In the genomic region with DNA sequence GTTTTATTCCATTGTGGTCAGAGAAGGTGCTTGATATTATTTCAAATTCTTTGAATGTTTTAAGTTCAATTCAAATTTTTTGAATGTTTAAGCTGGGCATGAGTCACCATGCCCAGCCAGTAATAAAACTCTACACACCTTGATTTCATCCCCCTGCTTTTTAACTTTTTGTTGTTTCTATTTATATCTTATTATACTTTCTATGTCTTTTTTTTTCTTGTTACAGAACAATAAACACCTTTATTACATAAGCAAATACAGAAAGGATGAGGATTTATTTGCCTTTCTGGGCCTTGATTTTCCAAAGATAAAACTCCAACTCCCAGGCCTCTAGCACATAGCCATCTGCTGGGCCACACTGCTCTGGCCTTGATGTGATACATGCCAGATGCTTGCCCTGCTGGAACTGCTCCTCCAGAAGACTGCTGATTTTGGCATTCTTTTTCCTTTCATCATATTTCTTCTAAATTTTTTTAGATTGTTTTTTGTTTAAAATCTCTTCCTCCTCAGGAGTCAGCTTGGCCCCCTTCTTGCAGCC, we compare ENCODE assay signal across 24 cellular contexts. TPM values are rescaled to one million over a fixed set of nuclear protein-coding genes. Genes with fewer than 3 reads are reported as not detected.
DNase-seq lines count a peak whose midpoint lies in the region; ATAC-seq, FAIRE-seq and TF ChIP-seq lines count a peak whose summit lies in the region.
"Had no signal": no experiment of that assay in that cellular context is flagged by ENCODE, and none has a peak within 500 bp of the region (broad histone marks: within the 10 kb centered on the region; RNA-seq: fewer than 3 reads in every experiment).

No MANE protein-coding gene starts in this region.

- H3K4me1 ChIP-seq in A549: no peaks in the 10 kb centered on the region
- H3K4me1 ChIP-seq: heart left ventricle, parathyroid adenoma, upper lobe of left lung had no signal

- TF ChIP-seq RAD21 in A549 (conservative IDR thresholded peaks at IDR 0.05 in 1 of 2, IDR thresholded peaks at IDR 0.05 in 1 of 2): no peak

- H3K4me3 ChIP-seq in A549 (no peak overlapping the region), fibroblast of villous mesenchyme (ENCODE audit: low read depth, low read length) (no peak overlapping the region)
- H3K4me3 ChIP-seq: GM12878, heart left ventricle, upper lobe of left lung had no signal

- no peak for FAIRE-seq in A549 (lab: Jason Lieb, UNC)
- FAIRE-seq: GM12878 had no signal

- TF ChIP-seq POLR2A in A549 (IDR thresholded peaks at IDR 0.05; ENCODE audit: low read length): no peak

- no peak for DNase-seq in A549 (ENCODE audit: low read depth in 1 of 2, low spot score in 1 of 2)
- DNase-seq in G401 (ENCODE audit: low spot score): peak; percentile 18
- peak; percentile 27 for DNase-seq in fibroblast of villous mesenchyme (ENCODE audit: low read depth)
- DNase-seq in inferior parietal cortex (ENCODE audit: extremely low spot score): no peak
- no peak for DNase-seq in NK-92 treated with Interleukin-12 subunit alpha and Interleukin-12 subunit beta, amount 100 ng/mL, for 24 hours (lab: John Stamatoyannopoulos, UW)
- no peak for DNase-seq in activated CD4-positive, CD25-positive, alpha-beta regulatory T cell treated with anti-CD3 and anti-CD28 coated beads, Interleukin-2, amount 50 U/mL, for 72 hours
- DNase-seq: activated CD8-positive, alpha-beta memory T cell treated with anti-CD3 and anti-CD28 coated beads, Interleukin-2, amount 50 U/mL, for 48 hours; activated naive CD8-positive, alpha-beta T cell treated with anti-CD3 and anti-CD28 coated beads for 36 hours; CD4-positive, alpha-beta T cell; cortex of kidney; heart left ventricle; left ventricle myocardium superior; NCI-H1105; NCI-H2081; NCI-H446 treated with DMSO at 0.1 percent for 48 hours; nephron progenitor cell; SIG-M5; T-helper 2 cell; upper lobe of left lung had no signal

- no peak overlapping the region for H3K27ac ChIP-seq in A549
- H3K27ac ChIP-seq: heart left ventricle, parathyroid adenoma, upper lobe of left lung had no signal

- 0 out of 3 replicates have a peak overlapping the region, but pooled peaks have one; percentile 25 for H3K4me2 ChIP-seq in A549

- TF ChIP-seq EP300 in A549 (IDR thresholded peaks at IDR 0.05): no peak

- no peaks in the 10 kb centered on the region for H3K9me3 ChIP-seq in A549
- H3K9me3 ChIP-seq: heart left ventricle, upper lobe of left lung had no signal

- TF ChIP-seq CTCF in A549 (IDR thresholded peaks at IDR 0.05): no peak
- TF ChIP-seq CTCF in fibroblast of villous mesenchyme (IDR thresholded peaks at IDR 0.05; ENCODE audit: insufficient read depth, low read depth, low read length): no peak

- CTCF ChIA-PET in A549 (lab: Yijun Ruan, JAX): no interaction called here

- POLR2A ChIA-PET in A549 (lab: Yijun Ruan, JAX): no interaction called here

- in situ Hi-C loops in G401 (cut with HindIII; ENCODE audit: low sequenced_read_pairs): no loop called here

- no peak for ATAC-seq in A549
- peak; percentile 83 for ATAC-seq in SK-N-SH treated with all-trans-retinoic acid at 6 μM for 48 hours
- ATAC-seq in GM21786 (IDR thresholded peaks at IDR 0.05; ENCODE audit: unreplicated experiment): no peak
- ATAC-seq: GM12878, heart left ventricle, left ventricle myocardium superior had no signal

TF ChIP-seq in A549, 52 proteins besides CTCF, POLR2A, EP300 and RAD21:
- TF ChIP-seq KDM5A (IDR thresholded peaks at IDR 0.05) (no peak), FOSL2 (IDR thresholded peaks at IDR 0.05) (no peak), FOSL2 (CRISPR knock-in tag; IDR thresholded peaks at IDR 0.05) (0 out of 2 replicates have a peak, but pooled peaks have one; percentile 14)

TF ChIP-seq in SK-N-SH treated with all-trans-retinoic acid at 6 μM for 48 hours, 23 proteins besides CTCF, POLR2A, EP300 and RAD21:
- no peak for TF ChIP-seq RARB (CRISPR knock-in tag; IDR thresholded peaks at IDR 0.05)
- TF ChIP-seq TCF4 (CRISPR knock-in tag; IDR thresholded peaks at IDR 0.05; ENCODE audit: borderline replicate concordance): peak; percentile 55; the same call in 1 of the 2 replicates

RNA-seq across cellular contexts. Expression of a gene that starts 14.0 kb away (rescaled TPM):
- polyA plus RNA-seq in A549 (2011; rRNA removed) (0.09 and 0.20 TPM in 2 replicates), A549 (2017; fragmentation: RNase III; extraction: RNeasy Plus Mini Kit Qiagen cat#74134 plus additional on column Dnase treatment) (0.05 to 0.13 TPM (median 0.05 TPM) in 3 replicates)
- polyA plus RNA-seq in A549 (2012; cell fraction: cytosol; rRNA removed): not detected in 2 replicates
- polyA plus RNA-seq in A549 (2012; cell fraction: nucleus; rRNA removed): 0.02 and 0.07 TPM in 2 replicates
- polyA minus RNA-seq in A549 (2011; rRNA and poly(A)+ RNA removed): 0.04 TPM in 1 of 2 replicates, not detected in the other
- total RNA-seq in G401 (2014; rRNA removed; shearing (Covaris generic)): not detected in 2 replicates
- under 0.01 TPM in 2 replicates for total RNA-seq in fibroblast of villous mesenchyme
- total RNA-seq: activated T-helper 2 cell treated with anti-CD3 and anti-CD28 coated beads, Interferon-gamma antibody, Interleukin-2, Interleukin-4, amounts not matched to agents 10 μg/mL and 5 μg/mL and 100 μg/mL, durations not matched to agents 14 hours and 24 hours and 36 hours had no signal

RNA-seq across cellular contexts. Expression of a gene that starts 25.9 kb away (rescaled TPM):
- polyA plus RNA-seq in A549 (2011; rRNA removed) (12.9 and 14.4 TPM in 2 replicates), A549 (2017; fragmentation: RNase III; extraction: RNeasy Plus Mini Kit Qiagen cat#74134 plus additional on column Dnase treatment) (12.6 to 12.9 TPM (median 12.7 TPM) in 3 replicates)
- polyA plus RNA-seq in A549 (2012; cell fraction: cytosol; rRNA removed): 10.2 and 13.0 TPM in 2 replicates
- polyA plus RNA-seq in A549 (2012; cell fraction: nucleus; rRNA removed): 10.0 and 14.0 TPM in 2 replicates
- polyA minus RNA-seq in A549 (2011; rRNA and poly(A)+ RNA removed): 34.2 and 35.3 TPM in 2 replicates
- total RNA-seq in G401 (2014; rRNA removed; shearing (Covaris generic)): 16.7 and 18.4 TPM in 2 replicates
- total RNA-seq in fibroblast of villous mesenchyme: 19.0 and 25.0 TPM in 2 replicates

Comparison
In these comparisons a context has a peak if more than half of its experiments do, and no peak if none do; other contexts are left out.
1. DNase-seq: peak in G401 (single experiment) and fibroblast of villous mesenchyme (single experiment); none in A549 (0 of 2), inferior parietal cortex (single experiment), NK-92 treated with Interleukin-12 subunit alpha and Interleukin-12 subunit beta, amount 100 ng/mL, for 24 hours (single experiment) and activated CD4-positive, CD25-positive, alpha-beta regulatory T cell treated with anti-CD3 and anti-CD28 coated beads, Interleukin-2, amount 50 U/mL, for 72 hours (single experiment).